ENCODE assay signal across 1 cellular context in the genomic region with DNA sequence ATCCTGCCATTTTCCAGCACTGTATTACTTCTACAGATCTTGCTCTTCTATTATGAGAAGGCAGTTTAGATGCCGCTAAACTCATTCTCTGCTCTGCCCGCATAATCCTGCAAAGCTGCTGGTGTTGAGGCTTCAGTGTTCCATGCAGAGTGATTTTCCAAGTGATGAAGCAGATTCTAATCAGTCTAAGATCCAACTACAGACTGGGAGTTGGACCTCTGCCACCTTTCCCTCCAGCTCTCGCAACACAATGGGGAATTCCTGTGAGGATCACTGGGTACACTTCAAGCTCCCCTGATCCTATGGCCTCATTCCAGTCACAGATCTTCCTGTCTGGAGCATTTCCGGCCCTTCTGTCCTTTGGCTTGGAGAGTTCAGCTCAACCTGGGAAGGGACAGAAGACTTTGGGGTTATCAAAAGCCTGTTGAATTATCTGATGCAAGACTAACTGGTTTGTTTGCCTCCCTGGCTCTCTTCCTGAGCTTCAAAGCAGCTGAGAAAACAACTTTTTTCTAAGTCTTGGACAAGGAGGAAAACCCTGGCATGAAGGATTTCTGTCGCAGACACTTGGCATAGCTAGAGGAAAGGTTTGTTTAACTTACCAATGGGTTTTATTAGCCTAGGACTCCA.
TF ChIP-seq lines count a peak whose summit lies in the region.

No MANE protein-coding gene starts in this region.

TF ChIP-seq in HepG2, 621 proteins besides CTCF, POLR2A, EP300 and RAD21 (continued from another document):
- TF ChIP-seq, protein P1, sequence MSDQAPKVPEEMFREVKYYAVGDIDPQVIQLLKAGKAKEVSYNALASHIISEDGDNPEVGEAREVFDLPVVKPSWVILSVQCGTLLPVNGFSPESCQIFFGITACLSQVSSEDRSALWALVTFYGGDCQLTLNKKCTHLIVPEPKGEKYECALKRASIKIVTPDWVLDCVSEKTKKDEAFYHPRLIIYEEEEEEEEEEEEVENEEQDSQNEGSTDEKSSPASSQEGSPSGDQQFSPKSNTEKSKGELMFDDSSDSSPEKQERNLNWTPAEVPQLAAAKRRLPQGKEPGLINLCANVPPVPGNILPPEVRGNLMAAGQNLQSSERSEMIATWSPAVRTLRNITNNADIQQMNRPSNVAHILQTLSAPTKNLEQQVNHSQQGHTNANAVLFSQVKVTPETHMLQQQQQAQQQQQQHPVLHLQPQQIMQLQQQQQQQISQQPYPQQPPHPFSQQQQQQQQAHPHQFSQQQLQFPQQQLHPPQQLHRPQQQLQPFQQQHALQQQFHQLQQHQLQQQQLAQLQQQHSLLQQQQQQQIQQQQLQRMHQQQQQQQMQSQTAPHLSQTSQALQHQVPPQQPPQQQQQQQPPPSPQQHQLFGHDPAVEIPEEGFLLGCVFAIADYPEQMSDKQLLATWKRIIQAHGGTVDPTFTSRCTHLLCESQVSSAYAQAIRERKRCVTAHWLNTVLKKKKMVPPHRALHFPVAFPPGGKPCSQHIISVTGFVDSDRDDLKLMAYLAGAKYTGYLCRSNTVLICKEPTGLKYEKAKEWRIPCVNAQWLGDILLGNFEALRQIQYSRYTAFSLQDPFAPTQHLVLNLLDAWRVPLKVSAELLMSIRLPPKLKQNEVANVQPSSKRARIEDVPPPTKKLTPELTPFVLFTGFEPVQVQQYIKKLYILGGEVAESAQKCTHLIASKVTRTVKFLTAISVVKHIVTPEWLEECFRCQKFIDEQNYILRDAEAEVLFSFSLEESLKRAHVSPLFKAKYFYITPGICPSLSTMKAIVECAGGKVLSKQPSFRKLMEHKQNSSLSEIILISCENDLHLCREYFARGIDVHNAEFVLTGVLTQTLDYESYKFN (CRISPR knock-in tag; conservative IDR thresholded peaks at IDR 0.05), result peak; percentile 80
- TF ChIP-seq RCOR2 (CRISPR knock-in tag; IDR thresholded peaks at IDR 0.05) (peak; percentile 82), HNF4G (IDR thresholded peaks at IDR 0.05; ENCODE audit: borderline replicate concordance, low read depth, low read length) (peak; percentile 24; the same call in 1 of the 2 replicates), HNF4G (CRISPR knock-in tag; IDR thresholded peaks at IDR 0.05; ENCODE audit: borderline replicate concordance, low read depth) (no peak; the same call in 1 of the 2 replicates), ERF (CRISPR knock-in tag; IDR thresholded peaks at IDR 0.05) (peak; percentile 84), SALL1 (CRISPR knock-in tag; IDR thresholded peaks at IDR 0.05) (peak; percentile 92), GABPB1 (CRISPR knock-in tag; IDR thresholded peaks at IDR 0.05) (peak; percentile 50; the same call in 1 of the 2 replicates), NR2F1 (CRISPR knock-in tag; IDR thresholded peaks at IDR 0.05) (peak in 1 of 2 experiments; percentile 23; a peak in 2 of 4 replicates), FOXP1 (IDR thresholded peaks at IDR 0.05) (no peak), FOXP1 (CRISPR knock-in tag; IDR thresholded peaks at IDR 0.05) (peak; percentile 62), SIX1 (CRISPR knock-in tag; IDR thresholded peaks at IDR 0.05; ENCODE audit: borderline replicate concordance) (peak; percentile 36; the same call in 1 of the 2 replicates), ZNF451 (CRISPR knock-in tag; IDR thresholded peaks at IDR 0.05) (no peak), ZNF644 (CRISPR knock-in tag; IDR thresholded peaks at IDR 0.05; ENCODE audit: low read depth) (peak; percentile 65), MED1 (CRISPR knock-in tag; IDR thresholded peaks at IDR 0.05) (peak; percentile 84), ZNF431 (CRISPR knock-in tag; IDR thresholded peaks at IDR 0.05; ENCODE audit: borderline replicate concordance, low read depth) (no peak), NFE2 (CRISPR knock-in tag; IDR thresholded peaks at IDR 0.05) (peak; percentile 52; the same call in 1 of the 2 replicates), ZKSCAN8 (CRISPR knock-in tag; IDR thresholded peaks at IDR 0.05; ENCODE audit: borderline replicate concordance) (0 out of 2 replicates have a peak, but pooled peaks have one; percentile 33)
- TF ChIP-seq, protein P2, sequence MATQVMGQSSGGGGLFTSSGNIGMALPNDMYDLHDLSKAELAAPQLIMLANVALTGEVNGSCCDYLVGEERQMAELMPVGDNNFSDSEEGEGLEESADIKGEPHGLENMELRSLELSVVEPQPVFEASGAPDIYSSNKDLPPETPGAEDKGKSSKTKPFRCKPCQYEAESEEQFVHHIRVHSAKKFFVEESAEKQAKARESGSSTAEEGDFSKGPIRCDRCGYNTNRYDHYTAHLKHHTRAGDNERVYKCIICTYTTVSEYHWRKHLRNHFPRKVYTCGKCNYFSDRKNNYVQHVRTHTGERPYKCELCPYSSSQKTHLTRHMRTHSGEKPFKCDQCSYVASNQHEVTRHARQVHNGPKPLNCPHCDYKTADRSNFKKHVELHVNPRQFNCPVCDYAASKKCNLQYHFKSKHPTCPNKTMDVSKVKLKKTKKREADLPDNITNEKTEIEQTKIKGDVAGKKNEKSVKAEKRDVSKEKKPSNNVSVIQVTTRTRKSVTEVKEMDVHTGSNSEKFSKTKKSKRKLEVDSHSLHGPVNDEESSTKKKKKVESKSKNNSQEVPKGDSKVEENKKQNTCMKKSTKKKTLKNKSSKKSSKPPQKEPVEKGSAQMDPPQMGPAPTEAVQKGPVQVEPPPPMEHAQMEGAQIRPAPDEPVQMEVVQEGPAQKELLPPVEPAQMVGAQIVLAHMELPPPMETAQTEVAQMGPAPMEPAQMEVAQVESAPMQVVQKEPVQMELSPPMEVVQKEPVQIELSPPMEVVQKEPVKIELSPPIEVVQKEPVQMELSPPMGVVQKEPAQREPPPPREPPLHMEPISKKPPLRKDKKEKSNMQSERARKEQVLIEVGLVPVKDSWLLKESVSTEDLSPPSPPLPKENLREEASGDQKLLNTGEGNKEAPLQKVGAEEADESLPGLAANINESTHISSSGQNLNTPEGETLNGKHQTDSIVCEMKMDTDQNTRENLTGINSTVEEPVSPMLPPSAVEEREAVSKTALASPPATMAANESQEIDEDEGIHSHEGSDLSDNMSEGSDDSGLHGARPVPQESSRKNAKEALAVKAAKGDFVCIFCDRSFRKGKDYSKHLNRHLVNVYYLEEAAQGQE (IDR thresholded peaks at IDR 0.05; ENCODE audit: borderline replicate concordance in 1 of 2, low read depth in 1 of 2, low read length in 2 of 2), result peak in 1 of 2 experiments; percentile 47; a peak in 1 of 4 replicates
- TF ChIP-seq, protein P3, sequence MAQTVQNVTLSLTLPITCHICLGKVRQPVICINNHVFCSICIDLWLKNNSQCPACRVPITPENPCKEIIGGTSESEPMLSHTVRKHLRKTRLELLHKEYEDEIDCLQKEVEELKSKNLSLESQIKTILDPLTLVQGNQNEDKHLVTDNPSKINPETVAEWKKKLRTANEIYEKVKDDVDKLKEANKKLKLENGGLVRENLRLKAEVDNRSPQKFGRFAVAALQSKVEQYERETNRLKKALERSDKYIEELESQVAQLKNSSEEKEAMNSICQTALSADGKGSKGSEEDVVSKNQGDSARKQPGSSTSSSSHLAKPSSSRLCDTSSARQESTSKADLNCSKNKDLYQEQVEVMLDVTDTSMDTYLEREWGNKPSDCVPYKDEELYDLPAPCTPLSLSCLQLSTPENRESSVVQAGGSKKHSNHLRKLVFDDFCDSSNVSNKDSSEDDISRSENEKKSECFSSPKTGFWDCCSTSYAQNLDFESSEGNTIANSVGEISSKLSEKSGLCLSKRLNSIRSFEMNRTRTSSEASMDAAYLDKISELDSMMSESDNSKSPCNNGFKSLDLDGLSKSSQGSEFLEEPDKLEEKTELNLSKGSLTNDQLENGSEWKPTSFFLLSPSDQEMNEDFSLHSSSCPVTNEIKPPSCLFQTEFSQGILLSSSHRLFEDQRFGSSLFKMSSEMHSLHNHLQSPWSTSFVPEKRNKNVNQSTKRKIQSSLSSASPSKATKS (CRISPR knock-in tag; IDR thresholded peaks at IDR 0.05), result no peak
- TF ChIP-seq, protein P4, sequence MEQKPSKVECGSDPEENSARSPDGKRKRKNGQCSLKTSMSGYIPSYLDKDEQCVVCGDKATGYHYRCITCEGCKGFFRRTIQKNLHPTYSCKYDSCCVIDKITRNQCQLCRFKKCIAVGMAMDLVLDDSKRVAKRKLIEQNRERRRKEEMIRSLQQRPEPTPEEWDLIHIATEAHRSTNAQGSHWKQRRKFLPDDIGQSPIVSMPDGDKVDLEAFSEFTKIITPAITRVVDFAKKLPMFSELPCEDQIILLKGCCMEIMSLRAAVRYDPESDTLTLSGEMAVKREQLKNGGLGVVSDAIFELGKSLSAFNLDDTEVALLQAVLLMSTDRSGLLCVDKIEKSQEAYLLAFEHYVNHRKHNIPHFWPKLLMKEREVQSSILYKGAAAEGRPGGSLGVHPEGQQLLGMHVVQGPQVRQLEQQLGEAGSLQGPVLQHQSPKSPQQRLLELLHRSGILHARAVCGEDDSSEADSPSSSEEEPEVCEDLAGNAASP (CRISPR knock-in tag; IDR thresholded peaks at IDR 0.05; ENCODE audit: borderline replicate concordance), result peak; percentile 57; the same call in 1 of the 2 replicates
- TF ChIP-seq, protein P5, sequence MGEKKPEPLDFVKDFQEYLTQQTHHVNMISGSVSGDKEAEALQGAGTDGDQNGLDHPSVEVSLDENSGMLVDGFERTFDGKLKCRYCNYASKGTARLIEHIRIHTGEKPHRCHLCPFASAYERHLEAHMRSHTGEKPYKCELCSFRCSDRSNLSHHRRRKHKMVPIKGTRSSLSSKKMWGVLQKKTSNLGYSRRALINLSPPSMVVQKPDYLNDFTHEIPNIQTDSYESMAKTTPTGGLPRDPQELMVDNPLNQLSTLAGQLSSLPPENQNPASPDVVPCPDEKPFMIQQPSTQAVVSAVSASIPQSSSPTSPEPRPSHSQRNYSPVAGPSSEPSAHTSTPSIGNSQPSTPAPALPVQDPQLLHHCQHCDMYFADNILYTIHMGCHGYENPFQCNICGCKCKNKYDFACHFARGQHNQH (CRISPR knock-in tag; IDR thresholded peaks at IDR 0.05), result peak; percentile 81
- TF ChIP-seq, protein P6, sequence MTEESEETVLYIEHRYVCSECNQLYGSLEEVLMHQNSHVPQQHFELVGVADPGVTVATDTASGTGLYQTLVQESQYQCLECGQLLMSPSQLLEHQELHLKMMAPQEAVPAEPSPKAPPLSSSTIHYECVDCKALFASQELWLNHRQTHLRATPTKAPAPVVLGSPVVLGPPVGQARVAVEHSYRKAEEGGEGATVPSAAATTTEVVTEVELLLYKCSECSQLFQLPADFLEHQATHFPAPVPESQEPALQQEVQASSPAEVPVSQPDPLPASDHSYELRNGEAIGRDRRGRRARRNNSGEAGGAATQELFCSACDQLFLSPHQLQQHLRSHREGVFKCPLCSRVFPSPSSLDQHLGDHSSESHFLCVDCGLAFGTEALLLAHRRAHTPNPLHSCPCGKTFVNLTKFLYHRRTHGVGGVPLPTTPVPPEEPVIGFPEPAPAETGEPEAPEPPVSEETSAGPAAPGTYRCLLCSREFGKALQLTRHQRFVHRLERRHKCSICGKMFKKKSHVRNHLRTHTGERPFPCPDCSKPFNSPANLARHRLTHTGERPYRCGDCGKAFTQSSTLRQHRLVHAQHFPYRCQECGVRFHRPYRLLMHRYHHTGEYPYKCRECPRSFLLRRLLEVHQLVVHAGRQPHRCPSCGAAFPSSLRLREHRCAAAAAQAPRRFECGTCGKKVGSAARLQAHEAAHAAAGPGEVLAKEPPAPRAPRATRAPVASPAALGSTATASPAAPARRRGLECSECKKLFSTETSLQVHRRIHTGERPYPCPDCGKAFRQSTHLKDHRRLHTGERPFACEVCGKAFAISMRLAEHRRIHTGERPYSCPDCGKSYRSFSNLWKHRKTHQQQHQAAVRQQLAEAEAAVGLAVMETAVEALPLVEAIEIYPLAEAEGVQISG (CRISPR knock-in tag; IDR thresholded peaks at IDR 0.05), result peak; percentile 58
- TF ChIP-seq, protein P7, sequence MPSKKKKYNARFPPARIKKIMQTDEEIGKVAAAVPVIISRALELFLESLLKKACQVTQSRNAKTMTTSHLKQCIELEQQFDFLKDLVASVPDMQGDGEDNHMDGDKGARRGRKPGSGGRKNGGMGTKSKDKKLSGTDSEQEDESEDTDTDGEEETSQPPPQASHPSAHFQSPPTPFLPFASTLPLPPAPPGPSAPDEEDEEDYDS (CRISPR knock-in tag; IDR thresholded peaks at IDR 0.05), result peak; percentile 56; the same call in 1 of the 2 replicates
TF ChIP-seq in HepG2: peak in this region for 129.
